In the genomic region with DNA sequence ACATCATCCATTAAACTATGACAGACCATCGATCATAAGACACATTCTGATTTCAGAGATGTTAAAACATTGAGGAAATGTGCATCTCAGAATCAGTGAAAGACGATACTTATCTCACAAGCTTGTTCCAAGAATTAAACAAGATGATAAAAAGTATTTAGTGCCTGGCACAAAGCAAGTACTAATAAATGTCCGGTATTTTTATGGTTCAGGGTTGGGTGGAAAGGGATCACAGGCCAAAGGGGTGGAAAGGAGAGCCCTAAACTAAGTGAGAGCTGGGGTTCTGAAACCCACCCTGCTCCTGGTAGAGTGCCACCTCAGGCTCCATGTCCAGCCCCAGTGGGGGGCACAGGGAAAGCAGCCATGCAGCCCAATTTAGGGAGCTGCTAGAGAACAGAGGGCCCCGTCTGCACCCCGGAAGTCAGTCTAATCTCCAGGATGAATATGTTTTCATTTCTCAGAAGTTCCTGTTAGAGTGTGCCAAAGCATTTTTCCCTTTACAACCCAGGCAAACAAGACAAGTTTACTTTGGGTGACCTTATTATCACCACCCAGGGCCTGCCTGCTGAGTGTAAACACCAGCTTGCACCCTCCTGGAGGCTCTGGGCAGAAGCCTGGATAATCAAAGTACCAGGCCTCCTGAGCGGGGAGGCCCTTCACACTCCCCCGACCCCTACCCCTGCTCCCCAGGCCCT, we compare ENCODE assay signal across 12 cellular contexts. TPM values are rescaled to one million over a fixed set of nuclear protein-coding genes. Genes with fewer than 3 reads are reported as not detected.
DNase-seq lines count a peak whose midpoint lies in the region; ATAC-seq and TF ChIP-seq lines count a peak whose summit lies in the region.
"Had no signal": no experiment of that assay in that cellular context is flagged by ENCODE, and none has a peak within 500 bp of the region (broad histone marks: within the 10 kb centered on the region; RNA-seq: fewer than 3 reads in every experiment).

No MANE protein-coding gene starts in this region.

- TF ChIP-seq CTCF in left ventricle myocardium inferior (IDR thresholded peaks at IDR 0.05; ENCODE audit: borderline replicate concordance), result no peak
- TF ChIP-seq CTCF in brain (conservative IDR thresholded peaks at IDR 0.05), result no peak
- no peak for TF ChIP-seq CTCF in vagina (IDR thresholded peaks at IDR 0.05)

- no peaks in the 10 kb centered on the region for H3K36me3 Mint-ChIP-seq in brain

- no peak overlapping the region for H3K4me3 ChIP-seq in left ventricle myocardium inferior
- H3K4me3 ChIP-seq in vagina, result no peak overlapping the region
- H3K4me3 ChIP-seq: BLaER1 had no signal

- H3K27me3 ChIP-seq in left ventricle myocardium inferior (ENCODE audit: low read depth) (no peaks in the 10 kb centered on the region), vagina (no peaks in the 10 kb centered on the region)

- peak overlapping the region in 1 of 5 experiments; percentile 55 for H3K4me3 Mint-ChIP-seq in brain

- H3K4me1 Mint-ChIP-seq in brain, result peaks cover 57% of the 10 kb centered on the region

- H3K9me3 ChIP-seq in left ventricle myocardium inferior (replicated peaks) (no peaks in the 10 kb centered on the region), vagina (no peaks in the 10 kb centered on the region)
- H3K9me3 ChIP-seq: BLaER1 had no signal

- TF ChIP-seq POLR2A in vagina (IDR thresholded peaks at IDR 0.05), result no peak

- ATAC-seq in left cardiac atrium, result no peak
- no peak for ATAC-seq in HG02678 (IDR thresholded peaks at IDR 0.05; ENCODE audit: unreplicated experiment)
- ATAC-seq in HG02642 (IDR thresholded peaks at IDR 0.05; ENCODE audit: poor library complexity, unreplicated experiment), result no peak

- H3K27ac ChIP-seq in left ventricle myocardium inferior (replicated peaks), result peak overlapping the region; percentile 83
- H3K27ac ChIP-seq in vagina, result peak overlapping the region; percentile 93
- H3K27ac ChIP-seq: BLaER1 had no signal

- H3K4me1 ChIP-seq in left ventricle myocardium inferior (peaks cover 85% of the 10 kb centered on the region), vagina (peaks cover 71% of the 10 kb centered on the region)

- peak overlapping the region in 3 of 5 experiments; percentile 33 to 81 (median 41) for H3K27ac Mint-ChIP-seq in brain

- H3K36me3 ChIP-seq in left ventricle myocardium inferior (no peaks in the 10 kb centered on the region), vagina (no peaks in the 10 kb centered on the region)
- H3K36me3 ChIP-seq: BLaER1 had no signal

- H3K27me3 Mint-ChIP-seq in brain, result peaks cover 24% of the 10 kb centered on the region

- intact Hi-C loops in left ventricle myocardium inferior (cut with micrococcal nuclease) (no loop called here), left cardiac atrium (cut with DNase I) (no loop called here), vagina (cut with DNase I) (no loop called here)

- DNase-seq in left ventricle myocardium inferior (no peak), left cardiac atrium (no peak), mucosa of gallbladder (ENCODE audit: low spot score) (peak; percentile 82), vagina (ENCODE audit: extremely low spot score in 2 of 2) (no peak), NCI-H2227 (lab: John Stamatoyannopoulos, UW; ENCODE audit: unreplicated experiment) (no peak)
- DNase-seq: activated CD8-positive, alpha-beta memory T cell treated with anti-CD3 and anti-CD28 coated beads, Interleukin-2, amount 50 U/mL, for 4 hours; KG1; mesendoderm had no signal

- H3K9me3 Mint-ChIP-seq in brain, result peaks cover 0 to 3% (median 0%) of the 10 kb centered on the region in 5 experiments

RNA-seq across cellular contexts. Expression of a gene that starts 3.8 kb away (rescaled TPM):
- total RNA-seq in left ventricle myocardium inferior, result 40.9 TPM
- 10 to 100 TPM; 20.7 to 28.0 TPM for total RNA-seq in left cardiac atrium
- polyA plus RNA-seq in brain (ENCODE audit: insufficient read depth, low read depth, low replicate concordance), result 3.3 TPM
- total RNA-seq in mucosa of gallbladder, result 81.6 TPM
- total RNA-seq in vagina, result 11.8 TPM
